Comparison of ENCODE assay signal across 11 cellular contexts in the genomic region with DNA sequence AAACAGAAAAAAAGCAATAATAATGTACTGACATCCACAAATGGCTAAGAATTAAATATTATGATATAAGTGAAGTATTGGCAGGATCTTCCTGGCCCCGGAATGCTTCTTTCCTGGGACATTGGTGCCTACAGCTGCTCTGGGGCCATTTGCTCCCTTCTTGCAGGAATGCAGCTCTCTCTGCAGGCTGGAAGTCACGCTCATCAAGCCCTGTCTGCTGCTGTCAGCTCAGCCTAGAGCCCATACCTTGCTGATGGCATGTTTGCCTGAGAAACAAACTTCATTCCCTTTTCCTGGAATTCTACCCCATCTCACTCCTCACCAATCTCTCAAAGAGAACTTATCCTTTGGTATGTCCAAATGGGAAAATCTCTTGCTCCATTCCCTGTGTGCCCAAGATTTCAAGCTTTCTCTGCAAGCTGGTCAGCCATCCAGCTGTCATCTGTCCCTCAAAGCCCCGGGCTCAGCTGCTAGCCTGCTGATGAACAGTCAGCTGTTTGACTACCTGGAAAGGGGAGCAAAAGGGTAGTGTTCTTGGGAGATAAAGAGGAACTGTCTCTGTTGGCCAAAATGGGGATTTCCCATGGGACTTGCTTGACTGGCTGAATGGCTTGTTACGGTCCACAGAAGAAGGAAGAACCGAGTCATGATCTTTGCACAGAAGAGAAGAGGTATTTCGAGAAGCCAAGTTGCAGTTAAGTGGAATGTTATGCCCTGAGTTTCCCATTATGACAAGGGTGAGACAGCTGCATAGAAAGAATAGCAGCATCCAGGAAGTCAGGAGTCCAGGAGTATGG. TPM values are rescaled to one million over a fixed set of nuclear protein-coding genes. Genes with fewer than 3 reads are reported as not detected.
DNase-seq lines count a peak whose midpoint lies in the region; ATAC-seq, FAIRE-seq and TF ChIP-seq lines count a peak whose summit lies in the region.
"Had no signal": no experiment of that assay in that cellular context is flagged by ENCODE, and none has a peak within 500 bp of the region (broad histone marks: within the 10 kb centered on the region; RNA-seq: fewer than 3 reads in every experiment).

No MANE protein-coding gene starts in this region.

- H3K4me3 ChIP-seq in right lobe of liver: no peak overlapping the region

- WGBS in right lobe of liver (ENCODE audit: insufficient coverage, low coverage, low lambda C conversion rate, missing lambda C conversion rate): 50% methylated on average over 5 of the region's 6 CpGs

- H3K27ac ChIP-seq in right lobe of liver: no peak overlapping the region

- DNase-seq in GM12892 (ENCODE audit: insufficient read length): no peak
- DNase-seq in right lobe of liver: no peak
- no peak for DNase-seq in pons (ENCODE audit: low spot score)
- DNase-seq in sciatic nerve (ENCODE audit: low spot score): no peak
- DNase-seq in NCI-H69 (lab: John Stamatoyannopoulos, UW): no peak
- DNase-seq in GOT3 (lab: John Stamatoyannopoulos, UW): no peak
- DNase-seq: activated T-cell treated with anti-CD3 and anti-CD28 coated beads, Interleukin-2, amount 50 U/mL, for 1 hour had no signal

- peaks cover 0 to 5% (median 0%) of the 10 kb centered on the region in 4 donors for H3K9me3 ChIP-seq in right lobe of liver

- H3K4me1 ChIP-seq in right lobe of liver: peaks cover 0 to 14% (median 0%) of the 10 kb centered on the region in 4 donors

- TF ChIP-seq POLR2A in GM12892 (IDR thresholded peaks at IDR 0.05; ENCODE audit: low read depth, low read length) (0 out of 2 replicates have a peak, but pooled peaks have one; percentile 20), right lobe of liver (IDR thresholded peaks at IDR 0.05) (no peak)

- H3K27me3 ChIP-seq in right lobe of liver: no peaks in the 10 kb centered on the region

- ATAC-seq in GM21367 (IDR thresholded peaks at IDR 0.05; ENCODE audit: unreplicated experiment) (peak; percentile 55), HG03354 (IDR thresholded peaks at IDR 0.05; ENCODE audit: poor library complexity, severe bottlenecking, unreplicated experiment) (peak; percentile 55), right lobe of liver (peak in 3 of 4 donors; percentile 24 to 61 (median 59)), sciatic nerve (no peak)

- peak; percentile 97 for FAIRE-seq in GM12892 (lab: Jason Lieb, UNC)
- FAIRE-seq: endothelial cell of umbilical vein had no signal

- intact Hi-C loops in right lobe of liver (cut with DNase I) (no loop called here), sciatic nerve (cut with DNase I) (no loop called here)

- H3K36me3 ChIP-seq in right lobe of liver: no peaks in the 10 kb centered on the region

- no peak for TF ChIP-seq CTCF in right lobe of liver (IDR thresholded peaks at IDR 0.05)

RNA-seq across cellular contexts. Expression of gene RASSF4, which starts 12.0 kb away (rescaled TPM):
- polyA plus RNA-seq in GM12892 (2012; ENCODE audit: missing spikeins): 29.4 TPM
- total RNA-seq in right lobe of liver: 10 to 100 TPM; 13.6 to 28.5 (median 19.6) TPM
- 63.7 TPM for total RNA-seq in sciatic nerve

RNA-seq across cellular contexts. Expression of gene DEPP1, which starts 31.1 kb away (rescaled TPM):
- polyA plus RNA-seq in GM12892 (2012; ENCODE audit: missing spikeins): 4.2 TPM
- total RNA-seq in right lobe of liver (10 to 100 TPM in 5 of 6 experiments, 1 to 10 TPM in 1; 5.3 to 94.6 (median 71.5) TPM), sciatic nerve (190 TPM)

RNA-seq across cellular contexts. Expression of gene TMEM72, which starts 36.4 kb away (rescaled TPM):
- 0.08 TPM for polyA plus RNA-seq in GM12892 (2012; ENCODE audit: missing spikeins)
- total RNA-seq in right lobe of liver (not detected), sciatic nerve (not detected)
- total RNA-seq: Daoy, endothelial cell of umbilical vein had no signal
- polyA plus RNA-seq: endothelial cell of umbilical vein had no signal

RNA-seq across cellular contexts. Expression of gene ZNF22, which starts 53.2 kb away (rescaled TPM):
- 34.9 TPM for polyA plus RNA-seq in GM12892 (2012; ENCODE audit: missing spikeins)
- total RNA-seq in right lobe of liver (10 to 100 TPM; 10.3 to 25.2 (median 12.2) TPM), sciatic nerve (24.9 TPM)
